ENCODE assay signal across 8 cellular contexts in the genomic region with DNA sequence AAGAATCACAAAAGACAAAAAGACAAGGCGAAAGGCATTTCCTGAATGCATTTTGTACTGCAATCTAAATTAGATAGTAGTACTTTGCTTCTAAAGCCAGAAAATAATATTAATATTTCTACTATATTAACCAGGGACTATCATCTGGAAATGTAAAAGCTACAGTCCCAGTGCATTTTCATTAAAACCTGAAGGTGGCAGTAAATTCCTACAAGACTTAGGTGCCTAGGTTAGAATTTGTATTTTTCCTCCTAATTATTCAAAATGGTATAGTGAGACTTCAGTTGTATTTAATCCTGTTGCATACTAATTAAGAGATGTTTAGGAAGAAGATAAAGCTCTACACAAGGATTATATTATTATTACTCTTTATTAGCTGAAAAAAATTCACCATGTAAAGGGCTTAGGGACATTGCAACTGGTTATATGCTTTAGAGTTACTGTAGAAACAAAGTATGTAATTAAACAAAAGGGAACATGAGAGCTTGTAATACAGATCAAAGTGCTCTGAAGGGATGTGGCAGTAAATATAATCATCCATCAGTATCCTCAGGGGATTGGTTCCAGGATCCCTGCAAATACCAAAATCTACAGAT. TPM values are rescaled to one million over a fixed set of nuclear protein-coding genes. Genes with fewer than 3 reads are reported as not detected.
DNase-seq lines count a peak whose midpoint lies in the region; ATAC-seq and TF ChIP-seq lines count a peak whose summit lies in the region.

No MANE protein-coding gene starts in this region.

- H3K4me3 ChIP-seq in heart right ventricle: no peak overlapping the region
- H3K4me3 ChIP-seq in stomach: no peak overlapping the region

- ATAC-seq in heart right ventricle (no peak), HG03342 (IDR thresholded peaks at IDR 0.05; ENCODE audit: unreplicated experiment) (no peak), left colon (no peak)

- H3K27ac ChIP-seq in heart right ventricle (no peak overlapping the region), stomach (no peak overlapping the region)

- intact Hi-C loops in heart right ventricle (cut with DNase I): loop anchor here in 5 of 10 donors (5.0 to 10.0 kb wide), 6 partner anchors 185 to 678 kb away; no protein-coding TSS in a partner anchor
- intact Hi-C loops in cardiac septum (cut with DNase I): no loop called here
- intact Hi-C loops in stomach (cut with DNase I; ENCODE audit: low total_unique reads): no loop called here
- intact Hi-C loops in left colon (cut with DNase I, micrococcal nuclease): no loop called here

- H3K36me3 ChIP-seq in heart right ventricle: no peaks in the 10 kb centered on the region
- no peaks in the 10 kb centered on the region for H3K36me3 ChIP-seq in stomach

- TF ChIP-seq CTCF in heart right ventricle (IDR thresholded peaks at IDR 0.05) (peak in 7 of 9 donors; percentile 28 to 56 (median 38)), chondrocyte (IDR thresholded peaks at IDR 0.05) (peak; percentile 83), stomach (IDR thresholded peaks at IDR 0.05) (peak in 4 of 7 experiments; percentile 15 to 39 (median 30))

- no peaks in the 10 kb centered on the region for H3K9me3 ChIP-seq in heart right ventricle
- H3K9me3 ChIP-seq in stomach: no peaks in the 10 kb centered on the region

- H3K4me1 ChIP-seq in heart right ventricle (peaks cover 0 to 20% (median 12%) of the 10 kb centered on the region in 9 donors), stomach (peaks cover 13 to 25% (median 20%) of the 10 kb centered on the region in 4 donors)

- H3K4me1 Mint-ChIP-seq in chondrocyte (ENCODE audit: low read depth): peaks cover 39% of the 10 kb centered on the region

- TF ChIP-seq EP300 in stomach (IDR thresholded peaks at IDR 0.05): no peak

- no peaks in the 10 kb centered on the region for H3K27me3 ChIP-seq in heart right ventricle
- H3K27me3 ChIP-seq in stomach: no peaks in the 10 kb centered on the region

- no peaks in the 10 kb centered on the region for H3K9me3 Mint-ChIP-seq in chondrocyte (ENCODE audit: low read depth)

- 76 to 81% methylated on average over 1 of the region's 1 CpG for WGBS in heart right ventricle, 2 donors
- WGBS in stomach, 5 donors: 51 to 78% (median 66%) methylated on average over 1 of the region's 1 CpG

- no peak for TF ChIP-seq POLR2A in stomach (IDR thresholded peaks at IDR 0.05)

- H3K36me3 Mint-ChIP-seq in chondrocyte (ENCODE audit: low read depth): no peaks in the 10 kb centered on the region

- DNase-seq in heart right ventricle (no peak), cardiac septum (ENCODE audit: low spot score) (no peak), NCI-H1694 (lab: John Stamatoyannopoulos, UW) (peak; percentile 21), chondrocyte (ENCODE audit: low spot score) (no peak), stomach (no peak), inferior parietal cortex (ENCODE audit: extremely low spot score) (no peak), left colon (no peak)

- no peaks in the 10 kb centered on the region for H3K27me3 Mint-ChIP-seq in chondrocyte (ENCODE audit: low read depth)

- H3K4me3 Mint-ChIP-seq in chondrocyte (ENCODE audit: unreplicated experiment): no peak overlapping the region

- peak overlapping the region; percentile 95 for H3K27ac Mint-ChIP-seq in chondrocyte (ENCODE audit: unreplicated experiment)

RNA-seq across cellular contexts. Expression of a gene that starts 53.6 kb away (rescaled TPM):
- total RNA-seq in heart right ventricle: 10 to 100 TPM; 10.9 to 14.0 (median 12.0) TPM
- 1 to 10 TPM; 2.9 to 6.5 TPM for polyA plus RNA-seq in heart right ventricle
- total RNA-seq in cardiac septum: 12.1 TPM
- total RNA-seq in chondrocyte: 9.5 to 13.1 TPM (median 10.4 TPM) in 3 replicates
- total RNA-seq in stomach: 1 to 10 TPM in 4 of 5 donors, not detected in 1; 1.4 to 9.7 (median 5.5) TPM
- 1 to 10 TPM; 4.4 to 7.8 (median 7.0) TPM for polyA plus RNA-seq in stomach
- 1 to 10 TPM; 3.2 to 5.0 TPM for total RNA-seq in left colon

Comparison
In these comparisons a context has a peak if more than half of its experiments do, and no peak if none do; other contexts are left out.
1. CTCF ChIP-seq: peak in every context shown above with its lines; median percentile 83 in chondrocyte; 38 in heart right ventricle; 30 in stomach.